ENCODE assay signal across 8 cellular contexts in the genomic region with DNA sequence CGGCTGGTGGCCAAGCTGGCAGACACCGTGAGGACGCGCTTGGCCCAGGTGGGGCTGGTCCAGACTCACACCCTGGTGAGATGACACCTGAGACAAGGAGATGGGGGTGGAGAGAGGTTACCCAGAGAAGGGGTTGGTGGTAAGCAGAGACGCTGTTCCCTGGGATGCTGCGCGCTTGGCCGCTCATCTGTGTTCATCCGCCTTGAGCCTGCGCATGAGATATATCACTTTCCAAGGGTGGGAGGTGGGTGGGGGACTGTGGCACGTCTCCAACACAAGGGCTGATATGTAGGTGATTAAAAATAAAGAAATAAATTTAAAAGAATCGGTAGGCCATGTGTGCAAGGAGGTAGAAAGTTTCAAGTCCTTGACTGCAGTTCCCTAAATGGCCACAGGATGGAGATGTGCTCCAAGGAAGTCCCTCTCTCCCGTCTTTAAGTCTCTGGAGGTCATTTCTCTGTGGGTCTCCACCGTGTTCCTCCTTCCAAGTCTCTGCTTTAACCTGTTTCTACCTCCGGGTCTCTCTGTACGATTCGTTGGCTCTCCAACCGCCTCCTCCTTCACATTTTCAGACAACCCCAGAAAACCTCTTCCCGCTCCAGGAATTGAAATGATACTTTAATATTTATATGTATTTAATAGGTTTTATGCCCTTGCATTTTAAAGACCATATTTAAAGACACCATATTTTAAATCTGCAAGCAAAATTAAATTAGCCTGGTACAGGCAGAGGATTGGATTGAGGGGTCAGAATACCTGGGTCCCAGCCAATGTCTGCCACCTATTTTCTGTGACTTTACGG. TPM values are rescaled to one million over a fixed set of nuclear protein-coding genes. Genes with fewer than 3 reads are reported as not detected.
DNase-seq lines count a peak whose midpoint lies in the region; ATAC-seq, FAIRE-seq and TF ChIP-seq lines count a peak whose summit lies in the region.

No MANE protein-coding gene starts in this region.

- H3K79me2 ChIP-seq in astrocyte (ENCODE audit: insufficient read depth, low read length): no peaks in the 10 kb centered on the region

- no peak overlapping the region for H3K4me2 ChIP-seq in astrocyte (ENCODE audit: low read length)

- H3K9me3 Mint-ChIP-seq in astrocyte (ENCODE audit: unreplicated experiment): no peaks in the 10 kb centered on the region

- H3K9me3 ChIP-seq in astrocyte (ENCODE audit: insufficient read depth, low read depth, low read length) (no peaks in the 10 kb centered on the region), iPS DF 6.9 (ENCODE audit: control insufficient read depth, insufficient read depth, low read length) (no peaks in the 10 kb centered on the region)

- H3K4me3 Mint-ChIP-seq in astrocyte (ENCODE audit: unreplicated experiment): no peak overlapping the region

- H4K20me1 ChIP-seq in astrocyte (ENCODE audit: insufficient read depth, low read length): no peaks in the 10 kb centered on the region

- no CpG with 5 or more reads among the region's 20 CpGs for WGBS in iPS DF 6.9 (ENCODE audit: insufficient coverage, insufficient read length)

- no peak overlapping the region for H3K4me3 ChIP-seq in astrocyte (ENCODE audit: insufficient read depth, low read depth, low read length)
- H3K4me3 ChIP-seq in iPS DF 6.9 (ENCODE audit: low read length): no peak overlapping the region

- no peak overlapping the region for H2AFZ ChIP-seq in astrocyte (ENCODE audit: low read depth, low read length)

- FAIRE-seq in astrocyte (lab: Jason Lieb, UNC): no peak

- TF ChIP-seq CTCF in astrocyte (IDR thresholded peaks at IDR 0.05; ENCODE audit: insufficient read depth, low read depth, low read length): peak; percentile 87

- H3K36me3 Mint-ChIP-seq in astrocyte (ENCODE audit: low read depth, unreplicated experiment): no peaks in the 10 kb centered on the region

- H3K4me1 ChIP-seq in astrocyte (ENCODE audit: insufficient read depth, low read length) (no peaks in the 10 kb centered on the region), iPS DF 6.9 (ENCODE audit: control insufficient read depth, insufficient read depth, low read length) (peaks cover 5% of the 10 kb centered on the region)

- no peak for ATAC-seq in GM21786 (IDR thresholded peaks at IDR 0.05; ENCODE audit: unreplicated experiment)

- H3K27me3 Mint-ChIP-seq in astrocyte (ENCODE audit: low read depth, unreplicated experiment): peaks cover 20% of the 10 kb centered on the region

- H3K27me3 ChIP-seq in astrocyte (ENCODE audit: insufficient read depth, low read length) (no peaks in the 10 kb centered on the region), iPS DF 6.9 (ENCODE audit: control insufficient read depth, insufficient read depth, low read length) (no peaks in the 10 kb centered on the region)

- H3K27ac ChIP-seq in astrocyte (ENCODE audit: low read depth, low read length) (no peak overlapping the region), iPS DF 6.9 (ENCODE audit: low read length) (no peak overlapping the region)

- H3K4me1 Mint-ChIP-seq in astrocyte (ENCODE audit: low read depth, unreplicated experiment): no peaks in the 10 kb centered on the region

- H3K27ac Mint-ChIP-seq in astrocyte (ENCODE audit: unreplicated experiment): no peak overlapping the region

- peak; percentile 35 for DNase-seq in NK-92 treated with Interleukin-12 subunit alpha and Interleukin-12 subunit beta, amount 100 ng/mL, for 24 hours (lab: John Stamatoyannopoulos, UW)
- DNase-seq in NK-92 (lab: John Stamatoyannopoulos, UW; ENCODE audit: unreplicated experiment) (no peak), NCI-H2029 (lab: John Stamatoyannopoulos, UW) (peak; percentile 63), T-helper 9 cell (peak; percentile 68), astrocyte (ENCODE audit: low read depth) (peak; percentile 60), iPS DF 6.9 (ENCODE audit: low read depth, low spot score) (peak; percentile 90), smooth muscle cell of the brain vasculature (ENCODE audit: low read depth, low spot score) (peak; percentile 77)

- H3K36me3 ChIP-seq in astrocyte (ENCODE audit: insufficient read depth, low read length) (no peaks in the 10 kb centered on the region), iPS DF 6.9 (ENCODE audit: control insufficient read depth, insufficient read depth, low read length) (no peaks in the 10 kb centered on the region)

- H3K9ac ChIP-seq in astrocyte (ENCODE audit: low read length): no peak overlapping the region

RNA-seq across cellular contexts. Expression of gene TTC24, which starts 4.5 kb away (rescaled TPM):
- not detected in 2 replicates for total RNA-seq in astrocyte

RNA-seq across cellular contexts. Expression of gene NAXE, which starts 7.6 kb away (rescaled TPM):
- 48.5 and 51.1 TPM in 2 replicates for total RNA-seq in astrocyte

RNA-seq across cellular contexts. Expression of gene IQGAP3, which starts 11.7 kb away (rescaled TPM):
- total RNA-seq in astrocyte: 1.9 and 2.2 TPM in 2 replicates

RNA-seq across cellular contexts. Expression of gene GPATCH4, which starts 17.3 kb away (rescaled TPM):
- total RNA-seq in astrocyte: 20.6 and 22.8 TPM in 2 replicates

RNA-seq across cellular contexts. Expression of gene HAPLN2, which starts 35.2 kb away (rescaled TPM):
- not detected in 2 replicates for total RNA-seq in astrocyte
